34 cellular contexts compared by ENCODE assay signal in the genomic region with DNA sequence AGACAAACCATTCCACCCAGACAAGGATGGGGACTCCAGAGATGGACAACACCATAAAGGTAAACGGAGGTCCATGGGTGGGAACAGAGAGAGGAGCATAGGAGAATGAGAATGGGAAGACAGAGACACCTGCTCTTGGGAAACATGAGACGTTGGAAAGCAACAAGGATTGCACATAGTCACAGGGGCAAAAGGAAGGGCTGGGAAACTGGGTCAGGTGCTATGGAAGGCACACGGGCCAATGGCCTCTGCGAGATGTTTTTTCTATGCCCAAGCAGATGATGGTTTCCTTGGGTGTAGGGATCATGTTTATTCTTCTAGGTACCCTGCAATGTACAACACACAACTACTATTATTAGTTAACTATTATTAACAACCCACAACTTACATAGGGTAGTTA.
"Had no signal": no experiment of that assay in that cellular context is flagged by ENCODE, and none has a peak within 500 bp of the region (broad histone marks: within the 10 kb centered on the region; RNA-seq: fewer than 3 reads in every experiment).

No MANE protein-coding gene starts in this region.

- H3K36me3 ChIP-seq: MG63 had no signal

- H3K27me3 ChIP-seq: MG63 had no signal

- H3K27ac ChIP-seq: KMS-11 had no signal

- H3K9me3 ChIP-seq: MG63 had no signal

- DNase-seq: Karpas-422, Kasumi-1, MG63, MM.1S, MV-4-11, NCI-H1048, NCI-H1092, NCI-H1092 treated with DMSO at 0.1 percent for 48 hours, NCI-H1105, NCI-H1105 treated with DMSO at 0.1 percent for 48 hours, NCI-H1417, NCI-H1417 treated with DMSO at 0.1 percent for 48 hours, NCI-H1436, NCI-H1436 treated with DMSO at 0.1 percent for 48 hours, NCI-H146, NCI-H1694, NCI-H1694 treated with DMSO at 0.1 percent for 48 hours, NCI-H187, NCI-H187 treated with DMSO at 0.1 percent for 48 hours, NCI-H1930, NCI-H2029, NCI-H2029 treated with DMSO at 0.1 percent for 48 hours, NCI-H2081, NCI-H2081 treated with DMSO at 0.1 percent for 48 hours, NCI-H2107, NCI-H2171, NCI-H2171 treated with DMSO at 0.1 percent for 48 hours, NCI-H2227 treated with DMSO at 0.1 percent for 48 hours, NCI-H226, NCI-H345, NCI-H446, NCI-H446 treated with DMSO at 0.1 percent for 48 hours, NCI-H510A had no signal

- H3K4me3 ChIP-seq: MG63 had no signal
